ENCODE assay signal across 1 cellular context in genomic region chr1:245060684-245061374, GRCh38.
TF ChIP-seq lines count a peak whose summit lies in the region.

No MANE protein-coding gene starts in this region.

TF ChIP-seq in HepG2, 621 proteins besides CTCF, POLR2A, EP300 and RAD21 (continued from another document):
- TF ChIP-seq PAXIP1 (CRISPR knock-in tag; conservative IDR thresholded peaks at IDR 0.05): peak; percentile 97
- peak; percentile 98 for TF ChIP-seq FOXP4 (CRISPR knock-in tag; IDR thresholded peaks at IDR 0.05)
- TF ChIP-seq MYNN (CRISPR knock-in tag; IDR thresholded peaks at IDR 0.05; ENCODE audit: low read depth): no peak
- TF ChIP-seq ZGPAT (CRISPR knock-in tag; IDR thresholded peaks at IDR 0.05): peak; percentile 75
- TF ChIP-seq SAP130 (CRISPR knock-in tag; IDR thresholded peaks at IDR 0.05; ENCODE audit: low read depth): peak; percentile 67; the same call in 1 of the 2 replicates
- no peak for TF ChIP-seq ZNF773 (CRISPR knock-in tag; IDR thresholded peaks at IDR 0.05; ENCODE audit: borderline replicate concordance)
- 0 out of 2 replicates have a peak, but pooled peaks have one; percentile 30 for TF ChIP-seq KAT8 (CRISPR knock-in tag; IDR thresholded peaks at IDR 0.05)
- TF ChIP-seq U2AF2 (IDR thresholded peaks at IDR 0.05; ENCODE audit: low read depth, low read length): no peak
- TF ChIP-seq TP53 (CRISPR knock-in tag; conservative IDR thresholded peaks at IDR 0.05): no peak
- peak; percentile 55; the same call in 1 of the 2 replicates for TF ChIP-seq ZNF503 (CRISPR knock-in tag; IDR thresholded peaks at IDR 0.05)
- TF ChIP-seq PATZ1 (CRISPR knock-in tag; IDR thresholded peaks at IDR 0.05): peak; percentile 25; the same call in 1 of the 2 replicates
- 0 out of 2 replicates have a peak, but pooled peaks have one; percentile 39 for TF ChIP-seq ZNF430 (CRISPR knock-in tag; IDR thresholded peaks at IDR 0.05)
- TF ChIP-seq ATF2 (CRISPR knock-in tag; IDR thresholded peaks at IDR 0.05): peak; percentile 51; the same call in 1 of the 2 replicates
- TF ChIP-seq NCOA2 (CRISPR knock-in tag; IDR thresholded peaks at IDR 0.05): peak; percentile 86
- TF ChIP-seq ZBTB42 (CRISPR knock-in tag; IDR thresholded peaks at IDR 0.05): no peak
- TF ChIP-seq RCOR2 (CRISPR knock-in tag; IDR thresholded peaks at IDR 0.05): peak; percentile 68; the same call in 1 of the 2 replicates
- 0 out of 2 replicates have a peak, but pooled peaks have one; percentile 67 for TF ChIP-seq HNRNPL (IDR thresholded peaks at IDR 0.05; ENCODE audit: low read depth, low read length)
- TF ChIP-seq GFI1 (CRISPR knock-in tag; IDR thresholded peaks at IDR 0.05; ENCODE audit: borderline replicate concordance): peak; percentile 85
- peak; percentile 65 for TF ChIP-seq FOXO1 (CRISPR knock-in tag; IDR thresholded peaks at IDR 0.05)
TF ChIP-seq in HepG2: peak in this region for 127.
